ENCODE assay signal across 8 cellular contexts in genomic region chr12:124928095-124928911, GRCh38. TPM values are rescaled to one million over a fixed set of nuclear protein-coding genes. Genes with fewer than 3 reads are reported as not detected.
DNase-seq lines count a peak whose midpoint lies in the region; ATAC-seq and TF ChIP-seq lines count a peak whose summit lies in the region.

No MANE protein-coding gene starts in this region.

- intact Hi-C loops in vagina (cut with DNase I), result no loop called here

- DNase-seq in SK-N-DZ (ENCODE audit: low spot score), result peak; percentile 84
- peak in 1 of 2 donors; percentile 96 for DNase-seq in vagina (ENCODE audit: extremely low spot score in 2 of 2)
- no peak for DNase-seq in NCI-H1930 (lab: John Stamatoyannopoulos, UW)
- DNase-seq in kidney glomerular epithelial cell (lab: John Stamatoyannopoulos, UW), result no peak

- H3K4me3 ChIP-seq in endocrine pancreas (ENCODE audit: control insufficient read depth, insufficient read depth, low read length), result peak overlapping the region; percentile 88
- peak overlapping the region; percentile 59 for H3K4me3 ChIP-seq in mucosa of stomach (ENCODE audit: low read length)
- H3K4me3 ChIP-seq in vagina, result peak overlapping the region; percentile 57 to 77

- H3K9me3 ChIP-seq in endocrine pancreas (ENCODE audit: control insufficient read depth, low read length), result no peaks in the 10 kb centered on the region
- H3K9me3 ChIP-seq in mucosa of stomach (ENCODE audit: control insufficient read depth, low read length), result no peaks in the 10 kb centered on the region
- H3K9me3 ChIP-seq in vagina, result no peaks in the 10 kb centered on the region

- no peaks in the 10 kb centered on the region for H3K27me3 ChIP-seq in endocrine pancreas (ENCODE audit: control insufficient read depth, insufficient read depth, low read length)
- no peaks in the 10 kb centered on the region for H3K27me3 ChIP-seq in mucosa of stomach (ENCODE audit: control insufficient read depth, insufficient read depth, low read length)
- no peaks in the 10 kb centered on the region for H3K27me3 ChIP-seq in vagina

- no peak overlapping the region for H3K9ac ChIP-seq in endocrine pancreas (ENCODE audit: control insufficient read depth, insufficient read depth, low read length)
- peak overlapping the region; percentile 74 for H3K9ac ChIP-seq in mucosa of stomach (ENCODE audit: low read length)

- peak overlapping the region; percentile 99 for H3K27ac ChIP-seq in vagina

- H3K4me1 ChIP-seq in endocrine pancreas (ENCODE audit: control insufficient read depth, insufficient read depth, low read length) (no peaks in the 10 kb centered on the region), mucosa of stomach (ENCODE audit: control insufficient read depth, insufficient read depth, low read length) (peaks cover 18% of the 10 kb centered on the region), vagina (peaks cover 14% of the 10 kb centered on the region)

- no peak for TF ChIP-seq POLR2A in vagina (IDR thresholded peaks at IDR 0.05)

- no peak for TF ChIP-seq CTCF in vagina (IDR thresholded peaks at IDR 0.05)

- ATAC-seq in GM18861 (IDR thresholded peaks at IDR 0.05; ENCODE audit: unreplicated experiment) (peak; percentile 30), HG02938 (IDR thresholded peaks at IDR 0.05; ENCODE audit: unreplicated experiment) (peak; percentile 27)

- no peaks in the 10 kb centered on the region for H3K36me3 ChIP-seq in endocrine pancreas (ENCODE audit: control insufficient read depth, insufficient read depth, low read length)
- no peaks in the 10 kb centered on the region for H3K36me3 ChIP-seq in mucosa of stomach (ENCODE audit: control insufficient read depth, insufficient read depth, low read length)
- H3K36me3 ChIP-seq in vagina, result no peaks in the 10 kb centered on the region

RNA-seq across cellular contexts. Expression of gene UBC, which starts 13.9 kb away (rescaled TPM):
- 942 and 1,012 TPM in 2 replicates for polyA plus RNA-seq in SK-N-DZ (2014; cell fraction: cytosol; rRNA removed)
- 520 and 534 TPM in 2 replicates for polyA plus RNA-seq in SK-N-DZ (2014; cell fraction: nucleus; rRNA removed)
- 2,671 TPM for total RNA-seq in vagina
